ENCODE assay signal across 7 cellular contexts in genomic region chr20:62618622-62619529, GRCh38. TPM values are rescaled to one million over a fixed set of nuclear protein-coding genes. Genes with fewer than 3 reads are reported as not detected.
DNase-seq lines count a peak whose midpoint lies in the region; ATAC-seq lines count a peak whose summit lies in the region.

No MANE protein-coding gene starts in this region.

- ATAC-seq in GM19395 (IDR thresholded peaks at IDR 0.05; ENCODE audit: unreplicated experiment) = peak; percentile 57
- peak; percentile 34 for ATAC-seq in HG03565 (IDR thresholded peaks at IDR 0.05; ENCODE audit: unreplicated experiment)
- ATAC-seq in GM21528 (IDR thresholded peaks at IDR 0.05; ENCODE audit: low FRiP score, unreplicated experiment) = no peak

- in situ Hi-C loops in G401 (cut with HindIII; ENCODE audit: low sequenced_read_pairs) = no loop called here

- DNase-seq in activated gamma-delta T cell treated with anti-CD3 and anti-CD28 coated beads, Interleukin-2, amount 50 U/mL, for 16 hours (ENCODE audit: low read depth) = peak; percentile 35
- peak; percentile 34 to 39 for DNase-seq in stimulated activated CD8-positive, alpha-beta memory T cell treated with anti-CD3 and anti-CD28 coated beads, Interleukin-15, amount 100 ng/mL, for 4 hours (ENCODE audit: low read depth in 2 of 2)
- no peak for DNase-seq in putamen (ENCODE audit: low spot score)
- DNase-seq in G401 (ENCODE audit: low spot score) = no peak

RNA-seq across cellular contexts. Expression of gene SLCO4A1, which starts 23.4 kb away (rescaled TPM):
- 9.2 and 10.3 TPM in 2 replicates for total RNA-seq in G401 (2014; rRNA removed; shearing (Covaris generic))

Comparison
In these comparisons a context has a peak if more than half of its experiments do, and no peak if none do; other contexts are left out.
1. DNase-seq: peak in activated gamma-delta T cell treated with anti-CD3 and anti-CD28 coated beads, Interleukin-2, amount 50 U/mL, for 16 hours (single experiment) and stimulated activated CD8-positive, alpha-beta memory T cell treated with anti-CD3 and anti-CD28 coated beads, Interleukin-15, amount 100 ng/mL, for 4 hours (2 of 2); none in putamen (single experiment) and G401 (single experiment).